In the genomic region with DNA sequence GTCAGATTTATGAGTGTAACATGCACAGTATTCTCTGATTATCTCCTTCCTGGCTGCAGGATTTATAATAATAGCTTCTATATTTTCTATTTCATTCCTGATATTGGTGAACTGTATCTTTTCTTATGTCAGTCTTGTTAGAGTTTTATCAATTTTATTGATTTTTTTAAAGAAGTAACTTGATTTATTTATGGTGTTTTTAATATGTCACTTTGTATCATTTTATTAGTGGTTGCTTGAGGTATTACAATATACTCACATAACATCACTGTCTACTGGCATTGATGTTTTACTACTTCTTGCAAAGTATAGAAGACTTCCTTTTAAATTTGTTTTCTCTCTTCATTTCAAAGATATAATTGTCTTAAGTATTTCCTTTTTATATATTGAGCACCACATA, we compare ENCODE assay signal across 22 cellular contexts.
A peak's percentile ranks its signal among the peaks of the same experiment; 100 is the strongest.
DNase-seq lines count a peak whose midpoint lies in the region; ATAC-seq, FAIRE-seq and TF ChIP-seq lines count a peak whose summit lies in the region.
"Had no signal": no experiment of that assay in that cellular context is flagged by ENCODE, and none has a peak within 500 bp of the region (broad histone marks: within the 10 kb centered on the region; RNA-seq: fewer than 3 reads in every experiment).

No MANE protein-coding gene starts in this region.

- peaks cover 6% of the 10 kb centered on the region for H3K36me3 Mint-ChIP-seq in progenitor cell of endocrine pancreas (ENCODE audit: insufficient read depth)
- H3K36me3 Mint-ChIP-seq: CD4-positive, alpha-beta memory T cell had no signal

- H3K4me1 Mint-ChIP-seq in progenitor cell of endocrine pancreas (ENCODE audit: low read depth) = peaks cover 7% of the 10 kb centered on the region
- H3K4me1 Mint-ChIP-seq: CD4-positive, alpha-beta memory T cell; GM23338; H9 had no signal

- FAIRE-seq in frontal cortex (lab: Jason Lieb, UNC) = peak; percentile 34
- FAIRE-seq: A204.1, GM12891, GM18507 had no signal

- intact Hi-C loops in PC-9 (cut with micrococcal nuclease; ENCODE audit: unreplicated experiment) = no loop called here
- intact Hi-C loops in adrenal gland (cut with DNase I) = no loop called here
- intact Hi-C loops in heart right ventricle (cut with DNase I) = no loop called here

- no peak overlapping the region for H3K4me2 ChIP-seq in PC-9
- H3K4me2 ChIP-seq: BLaER1 treated with 17β-estradiol and CSF1 and Interleukin-3, amounts not matched to agents 10 nM and 100 nM; GM23338 had no signal

- TF ChIP-seq POLR2A in adrenal gland (IDR thresholded peaks at IDR 0.05) = no peak

- H3K4me3 ChIP-seq in PC-9 = no peak overlapping the region
- no peak overlapping the region for H3K4me3 ChIP-seq in adrenal gland
- H3K4me3 ChIP-seq in heart right ventricle = no peak overlapping the region
- H3K4me3 ChIP-seq: BLaER1 treated with 17β-estradiol and CSF1 and Interleukin-3, amounts not matched to agents 10 nM and 100 nM; GM23338 had no signal

- no peaks in the 10 kb centered on the region for H3K9me3 ChIP-seq in PC-9 (ENCODE audit: insufficient read depth, low read depth)
- H3K9me3 ChIP-seq in adrenal gland (replicated peaks in 1 of 3) = no peaks in the 10 kb centered on the region
- peaks cover 0 to 30% (median 5%) of the 10 kb centered on the region in 11 donors for H3K9me3 ChIP-seq in heart right ventricle
- H3K9me3 ChIP-seq: BE2C had no signal

- no peaks in the 10 kb centered on the region for H3K79me2 ChIP-seq in PC-9 (ENCODE audit: low read depth)

- no peaks in the 10 kb centered on the region for H3K9me2 ChIP-seq in PC-9 (ENCODE audit: insufficient read depth)

- no peak overlapping the region for H2AFZ ChIP-seq in PC-9
- H2AFZ ChIP-seq: GM23338 had no signal

- no peak overlapping the region for H3K4me3 Mint-ChIP-seq in progenitor cell of endocrine pancreas (ENCODE audit: low read depth)
- H3K4me3 Mint-ChIP-seq: CD4-positive, alpha-beta memory T cell; GM23338; H9 had no signal

- CTCF ChIA-PET in PC-9 (lab: Charles Lee) = no interaction called here

- no peaks in the 10 kb centered on the region for H3K27me3 Mint-ChIP-seq in progenitor cell of endocrine pancreas

- no peak for ATAC-seq in heart right ventricle
- ATAC-seq: GM23338, HCT116 had no signal

- BruUV-seq in PC-9 (replicated peaks; lab: Mats Ljungman, UMichigan) = no TSS peak

- H3K36me3 ChIP-seq in PC-9 (ENCODE audit: low read depth) = no peaks in the 10 kb centered on the region
- H3K36me3 ChIP-seq in adrenal gland (replicated peaks in 1 of 2) = no peaks in the 10 kb centered on the region
- H3K36me3 ChIP-seq in heart right ventricle = no peaks in the 10 kb centered on the region
- H3K36me3 ChIP-seq: BE2C; BLaER1 treated with 17β-estradiol and CSF1 and Interleukin-3, amounts not matched to agents 10 nM and 100 nM had no signal

- H3K27me3 ChIP-seq in PC-9 (ENCODE audit: insufficient read depth, low read depth) (no peaks in the 10 kb centered on the region), adrenal gland (no peaks in the 10 kb centered on the region), heart right ventricle (peaks cover 0 to 8% (median 0%) of the 10 kb centered on the region in 7 donors)
- H3K27me3 ChIP-seq: BE2C; BLaER1 treated with 17β-estradiol and CSF1 and Interleukin-3, amounts not matched to agents 10 nM and 100 nM had no signal

- POLR2A ChIA-PET in PC-9 (lab: Charles Lee; ENCODE audit: unreplicated experiment) = no interaction called here

- no peaks in the 10 kb centered on the region for H4K20me1 ChIP-seq in PC-9 (ENCODE audit: insufficient read depth)
- H4K20me1 ChIP-seq: BLaER1 treated with 17β-estradiol and CSF1 and Interleukin-3, amounts not matched to agents 10 nM and 100 nM had no signal

- TF ChIP-seq CTCF in PC-9 (conservative IDR thresholded peaks at IDR 0.05) (0 out of 2 replicates have a peak, but pooled peaks have one; percentile 15), progenitor cell of endocrine pancreas (IDR thresholded peaks at IDR 0.05; ENCODE audit: unreplicated experiment) (peak; percentile 23), adrenal gland (IDR thresholded peaks at IDR 0.05) (no peak), heart right ventricle (IDR thresholded peaks at IDR 0.05) (peak in 1 of 9 donors; percentile 30)

- H3K27ac ChIP-seq in PC-9 (no peak overlapping the region), adrenal gland (no peak overlapping the region), heart right ventricle (no peak overlapping the region)
- H3K27ac ChIP-seq: 22Rv1; BLaER1 treated with 17β-estradiol and CSF1 and Interleukin-3, amounts not matched to agents 10 nM and 100 nM had no signal

- H3K4me1 ChIP-seq in PC-9 (replicated peaks; ENCODE audit: insufficient read depth) (no peaks in the 10 kb centered on the region), adrenal gland (replicated peaks in 1 of 2) (no peaks in the 10 kb centered on the region), heart right ventricle (peaks cover 0 to 5% (median 0%) of the 10 kb centered on the region in 9 donors)
- H3K4me1 ChIP-seq: BE2C had no signal

- DNase-seq in PC-9 = no peak
- DNase-seq in frontal cortex (ENCODE audit: low spot score in 2 of 2) = no peak
- no peak for DNase-seq in progenitor cell of endocrine pancreas (ENCODE audit: low spot score, unreplicated experiment)
- no peak for DNase-seq in adrenal gland
- DNase-seq in NCI-H187 (lab: John Stamatoyannopoulos, UW) = no peak
- no peak for DNase-seq in heart right ventricle
- DNase-seq: AML-193; BE2C; Calu3; CD4-positive, alpha-beta memory T cell; COR-L47; DMS53; DMS79 treated with DMSO at 0.1 percent for 48 hours; GF-D8; H9 had no signal

- no peak overlapping the region for H3K27ac Mint-ChIP-seq in progenitor cell of endocrine pancreas
- H3K27ac Mint-ChIP-seq: CD4-positive, alpha-beta memory T cell; GM23338; H9 had no signal

- no peaks in the 10 kb centered on the region for H3F3A ChIP-seq in PC-9 (ENCODE audit: insufficient read depth, low read depth)

- H3K9me3 Mint-ChIP-seq in progenitor cell of endocrine pancreas (ENCODE audit: low read depth) = peaks cover 18% of the 10 kb centered on the region

Comparison
In these comparisons a context has a peak if more than half of its experiments do, and no peak if none do; other contexts are left out.
1. CTCF ChIP-seq: peak in PC-9 (single experiment) and progenitor cell of endocrine pancreas (single experiment); none in adrenal gland (0 of 6).